ENCODE assay signal across 22 cellular contexts in genomic region chr1:7098641-7099040, GRCh38.
A peak's percentile ranks its signal among the peaks of the same experiment; 100 is the strongest.
DNase-seq lines count a peak whose midpoint lies in the region; ATAC-seq and TF ChIP-seq lines count a peak whose summit lies in the region.
"Had no signal": no experiment of that assay in that cellular context is flagged by ENCODE, and none has a peak within 500 bp of the region (broad histone marks: within the 10 kb centered on the region; RNA-seq: fewer than 3 reads in every experiment).

No MANE protein-coding gene starts in this region.

- no peak for TF ChIP-seq POLR2A in right lobe of liver (IDR thresholded peaks at IDR 0.05)
- no peak for TF ChIP-seq POLR2A in gastrocnemius medialis (IDR thresholded peaks at IDR 0.05)

- CTCF ChIA-PET in CD8-positive, alpha-beta T cell (lab: Charles Lee), result no interaction called here

- H3K27ac ChIP-seq in right lobe of liver, result peak overlapping the region; percentile 16 to 65 (median 31)
- H3K27ac ChIP-seq in gastrocnemius medialis, result peak overlapping the region in 3 of 4 donors; percentile 31 to 80 (median 52)
- H3K27ac ChIP-seq in CD8-positive, alpha-beta T cell (ENCODE audit: low read depth, low read length), result no peak overlapping the region
- H3K27ac ChIP-seq: 22Rv1, A549, HL-60 had no signal

- no peak overlapping the region for H3K27ac Mint-ChIP-seq in CD8-positive, alpha-beta T cell
- H3K27ac Mint-ChIP-seq in activated T-cell treated with anti-CD3 and anti-CD28 coated beads, Interleukin-2, amount 50 U/mL, for 72 hours, result no peak overlapping the region
- H3K27ac Mint-ChIP-seq: CD14-positive monocyte had no signal

- H3K9me3 ChIP-seq in right lobe of liver, result no peaks in the 10 kb centered on the region
- no peaks in the 10 kb centered on the region for H3K9me3 ChIP-seq in gastrocnemius medialis
- H3K9me3 ChIP-seq in CD8-positive, alpha-beta T cell (ENCODE audit: low read length), result no peaks in the 10 kb centered on the region
- H3K9me3 ChIP-seq: A549 had no signal

- no peak overlapping the region for H3K4me3 Mint-ChIP-seq in CD8-positive, alpha-beta T cell
- no peak overlapping the region for H3K4me3 Mint-ChIP-seq in activated T-cell treated with anti-CD3 and anti-CD28 coated beads, Interleukin-2, amount 50 U/mL, for 72 hours
- H3K4me3 Mint-ChIP-seq: CD14-positive monocyte; CD4-positive, alpha-beta memory T cell had no signal

- POLR2A ChIA-PET in CD8-positive, alpha-beta T cell (lab: Charles Lee), result no interaction called here

- no peaks in the 10 kb centered on the region for H3K4me1 Mint-ChIP-seq in CD8-positive, alpha-beta T cell (ENCODE audit: low read depth)
- H3K4me1 Mint-ChIP-seq in activated T-cell treated with anti-CD3 and anti-CD28 coated beads, Interleukin-2, amount 50 U/mL, for 72 hours (ENCODE audit: low read depth), result no peaks in the 10 kb centered on the region
- H3K4me1 Mint-ChIP-seq: CD14-positive monocyte; CD4-positive, alpha-beta memory T cell had no signal

- peak in 3 of 4 donors; percentile 4 to 9 (median 5) for ATAC-seq in right lobe of liver
- peak; percentile 80 to 83 for ATAC-seq in gastrocnemius medialis
- no peak for ATAC-seq in HG02981 (IDR thresholded peaks at IDR 0.05; ENCODE audit: unreplicated experiment)
- no peak for ATAC-seq in CD8-positive, alpha-beta T cell
- ATAC-seq in activated T-cell treated with anti-CD3 and anti-CD28 coated beads, Interleukin-2, amount 50 U/mL, for 72 hours (replicated peaks in 1 of 2), result no peak
- ATAC-seq: A549, GM12878, HCT116, K562 had no signal

- DNase-seq in NCI-H82 (lab: John Stamatoyannopoulos, UW), result peak; percentile 22
- no peak for DNase-seq in NCI-H82 treated with DMSO at 0.1 percent for 48 hours (lab: John Stamatoyannopoulos, UW; ENCODE audit: unreplicated experiment)
- peak in 1 of 3 donors; percentile 60 for DNase-seq in right lobe of liver
- DNase-seq in gastrocnemius medialis, result peak; percentile 55 to 69
- no peak for DNase-seq in CD8-positive, alpha-beta T cell
- no peak for DNase-seq in activated T-cell treated with anti-CD3 and anti-CD28 coated beads, Interleukin-2, amount 50 U/mL, for 72 hours
- DNase-seq: AML-193; Calu3; CD4-positive, alpha-beta memory T cell; DND-41; EL; GOT3; H7; IMR-90 had no signal

- no peaks in the 10 kb centered on the region for H3K9me3 Mint-ChIP-seq in CD8-positive, alpha-beta T cell
- H3K9me3 Mint-ChIP-seq in activated T-cell treated with anti-CD3 and anti-CD28 coated beads, Interleukin-2, amount 50 U/mL, for 72 hours, result peaks cover 0 to 2% of the 10 kb centered on the region in 2 donors
- H3K9me3 Mint-ChIP-seq: CD14-positive monocyte; CD4-positive, alpha-beta memory T cell had no signal

- H3K36me3 ChIP-seq in right lobe of liver, result no peaks in the 10 kb centered on the region
- H3K36me3 ChIP-seq in gastrocnemius medialis, result no peaks in the 10 kb centered on the region
- H3K36me3 ChIP-seq in CD8-positive, alpha-beta T cell (ENCODE audit: insufficient read depth, low read length), result no peaks in the 10 kb centered on the region

- TF ChIP-seq CTCF in right lobe of liver (IDR thresholded peaks at IDR 0.05) (no peak), gastrocnemius medialis (IDR thresholded peaks at IDR 0.05 in 4 of 5, conservative IDR thresholded peaks at IDR 0.05 in 1 of 5) (no peak)
- TF ChIP-seq CTCF in CD8-positive, alpha-beta T cell (IDR thresholded peaks at IDR 0.05), result no peak

- H3K4me1 ChIP-seq in right lobe of liver (peaks cover 0 to 18% (median 8%) of the 10 kb centered on the region in 4 donors), gastrocnemius medialis (peaks cover 0 to 21% of the 10 kb centered on the region in 2 donors)
- H3K4me1 ChIP-seq in CD8-positive, alpha-beta T cell (ENCODE audit: insufficient read depth, low read length), result no peaks in the 10 kb centered on the region
- H3K4me1 ChIP-seq: A549 had no signal

- intact Hi-C loops in right lobe of liver (cut with DNase I) (no loop called here), gastrocnemius medialis (cut with DNase I; ENCODE audit: low total_unique reads) (no loop called here)
- intact Hi-C loops in CD8-positive, alpha-beta T cell (cut with DNase I, micrococcal nuclease), result no loop called here

- H3K27me3 ChIP-seq in right lobe of liver, result no peaks in the 10 kb centered on the region
- peaks cover 0 to 3% (median 0%) of the 10 kb centered on the region in 3 donors for H3K27me3 ChIP-seq in gastrocnemius medialis
- no peaks in the 10 kb centered on the region for H3K27me3 ChIP-seq in CD8-positive, alpha-beta T cell (ENCODE audit: insufficient read depth, low read length)

- no CpG with 5 or more reads among the region's 7 CpGs for WGBS in right lobe of liver (ENCODE audit: insufficient coverage, low coverage, low lambda C conversion rate, missing lambda C conversion rate)

- H3K27me3 Mint-ChIP-seq in CD8-positive, alpha-beta T cell (ENCODE audit: low read depth), result peaks cover 26% of the 10 kb centered on the region
- peaks cover 9% of the 10 kb centered on the region for H3K27me3 Mint-ChIP-seq in activated T-cell treated with anti-CD3 and anti-CD28 coated beads, Interleukin-2, amount 50 U/mL, for 72 hours (ENCODE audit: low read depth)

- in situ Hi-C loops in gastrocnemius medialis (cut with MboI; ENCODE audit: low sequenced_read_pairs in 4 of 4), result no loop called here

- H3K4me3 ChIP-seq in right lobe of liver, result no peak overlapping the region
- H3K4me3 ChIP-seq in gastrocnemius medialis, result no peak overlapping the region
- H3K4me3 ChIP-seq in CD8-positive, alpha-beta T cell (ENCODE audit: low read depth, low read length), result no peak overlapping the region
- H3K4me3 ChIP-seq: A549, GM12878, K562 had no signal

- no peaks in the 10 kb centered on the region for H3K36me3 Mint-ChIP-seq in CD8-positive, alpha-beta T cell
- no peaks in the 10 kb centered on the region for H3K36me3 Mint-ChIP-seq in activated T-cell treated with anti-CD3 and anti-CD28 coated beads, Interleukin-2, amount 50 U/mL, for 72 hours (ENCODE audit: insufficient read depth in 2 of 2)
- H3K36me3 Mint-ChIP-seq: CD14-positive monocyte; CD4-positive, alpha-beta memory T cell had no signal

Comparison
In these comparisons a context has a peak if more than half of its experiments do, and no peak if none do; other contexts are left out.
1. DNase-seq: peak in NCI-H82 (single experiment) and gastrocnemius medialis (2 of 2); none in NCI-H82 treated with DMSO at 0.1 percent for 48 hours (single experiment), CD8-positive, alpha-beta T cell (0 of 7) and activated T-cell treated with anti-CD3 and anti-CD28 coated beads, Interleukin-2, amount 50 U/mL, for 72 hours (0 of 2).
2. ATAC-seq: peak in right lobe of liver (3 of 4) and gastrocnemius medialis (2 of 2); none in HG02981 (single experiment), CD8-positive, alpha-beta T cell (single experiment) and activated T-cell treated with anti-CD3 and anti-CD28 coated beads, Interleukin-2, amount 50 U/mL, for 72 hours (0 of 2).